Comparison of ENCODE assay signal across 8 cellular contexts in the genomic region with DNA sequence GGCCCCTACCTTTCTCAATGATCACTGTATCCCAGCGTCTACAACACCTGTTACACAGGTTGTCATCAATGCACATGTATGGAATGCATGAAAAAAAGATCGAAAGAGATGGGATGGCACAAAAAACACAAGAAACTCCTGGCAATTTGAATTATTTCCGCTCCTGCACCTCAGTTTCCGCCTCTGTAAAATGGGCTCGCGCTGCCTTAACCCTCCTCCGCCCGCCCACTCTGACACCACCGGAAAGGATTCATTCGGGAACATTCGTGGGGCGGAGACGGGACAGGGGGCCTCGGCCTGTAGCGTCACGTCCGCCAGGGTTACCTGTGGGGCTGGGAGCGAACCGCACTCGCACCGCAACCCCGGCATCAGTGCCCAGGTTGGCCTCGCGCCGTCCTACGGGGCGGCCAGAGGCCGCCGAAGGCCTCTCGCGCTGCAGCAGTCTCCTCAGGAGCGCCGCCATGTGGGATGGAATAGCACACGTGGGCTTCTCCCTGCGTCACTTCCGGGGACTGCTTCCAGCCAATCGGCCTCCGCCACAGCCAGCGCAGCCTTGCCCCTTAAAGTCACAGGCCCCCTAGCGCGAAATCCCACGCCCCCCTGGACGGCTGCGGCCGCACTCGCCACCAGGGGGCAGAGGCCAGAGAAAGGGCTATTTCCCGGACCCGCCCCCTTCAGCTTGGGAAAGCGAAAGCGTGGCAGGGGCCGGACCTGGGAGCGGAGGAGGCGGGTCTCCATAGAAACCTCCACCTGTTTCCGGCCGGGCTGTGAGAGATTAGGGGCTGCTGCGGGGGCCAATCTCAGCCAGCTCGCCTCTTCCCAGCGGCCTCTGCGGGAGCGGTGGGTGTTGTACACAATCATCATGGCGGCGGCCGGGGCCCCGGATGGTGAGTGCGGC. TPM values are rescaled to one million over a fixed set of nuclear protein-coding genes. Genes with fewer than 3 reads are reported as not detected.
DNase-seq lines count a peak whose midpoint lies in the region; ATAC-seq, FAIRE-seq and TF ChIP-seq lines count a peak whose summit lies in the region.

A gene (minus strand): TSS at position 470 of the 898 bp plus-strand sequence. CDS start 7 bp downstream, at position 463.
A gene with protein sequence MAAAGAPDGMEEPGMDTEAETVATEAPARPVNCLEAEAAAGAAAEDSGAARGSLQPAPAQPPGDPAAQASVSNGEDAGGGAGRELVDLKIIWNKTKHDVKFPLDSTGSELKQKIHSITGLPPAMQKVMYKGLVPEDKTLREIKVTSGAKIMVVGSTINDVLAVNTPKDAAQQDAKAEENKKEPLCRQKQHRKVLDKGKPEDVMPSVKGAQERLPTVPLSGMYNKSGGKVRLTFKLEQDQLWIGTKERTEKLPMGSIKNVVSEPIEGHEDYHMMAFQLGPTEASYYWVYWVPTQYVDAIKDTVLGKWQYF (plus strand): TSS at position 847 of the 898 bp plus-strand sequence. CDS start 16 bp downstream, at position 863.

- DNase-seq in Ammon's horn (ENCODE audit: low spot score): peak; percentile 98
- DNase-seq in NCI-H446 treated with DMSO at 0.1 percent for 48 hours (lab: John Stamatoyannopoulos, UW): peak; percentile 95
- peak; percentile 96 for DNase-seq in cerebellum (ENCODE audit: low spot score)
- peak; percentile 99 for DNase-seq in kidney
- DNase-seq in stimulated activated CD4-positive, alpha-beta T cell treated with anti-CD3 and anti-CD28 coated beads, Interleukin-15, amount 100 ng/mL, for 24 hours: peak; percentile 99

- H3K9me3 ChIP-seq in kidney (ENCODE audit: control insufficient read depth in 1 of 2, low read length in 2 of 2): no peaks in the 10 kb centered on the region

- intact Hi-C loops in kidney (cut with DNase I): no loop called here

- H3K27ac ChIP-seq in kidney (ENCODE audit: low read depth in 2 of 2, low read length in 2 of 2): peak within 1 kb of the TSS; percentile 85 to 89

- peak; percentile 77 for FAIRE-seq in kidney (lab: Jason Lieb, UNC)

- TF ChIP-seq CTCF in kidney (IDR thresholded peaks at IDR 0.05; ENCODE audit: borderline replicate concordance, extremely low read depth, insufficient read depth): peak; percentile 83

- H3K36me3 ChIP-seq in kidney (ENCODE audit: control insufficient read depth in 1 of 2, insufficient read depth in 2 of 2, low read length in 2 of 2): peaks cover 16 to 23% of the 10 kb centered on the region in 2 donors

- peak; percentile 88 for ATAC-seq in GM19043 (IDR thresholded peaks at IDR 0.05; ENCODE audit: low read depth, unreplicated experiment)
- ATAC-seq in HG03378 (IDR thresholded peaks at IDR 0.05; ENCODE audit: unreplicated experiment): peak; percentile 89
- peak; percentile 92 to 95 for ATAC-seq in activated CD4-positive, CD25-positive, alpha-beta regulatory T cell treated with anti-CD3 and anti-CD28 coated beads, Interleukin-2, amount 50 U/mL, for 24 hours

- H3K4me3 ChIP-seq in kidney (ENCODE audit: low read length in 2 of 2): peak within 1 kb of the TSS; percentile 85 to 90

- H3K4me1 ChIP-seq in kidney (ENCODE audit: control insufficient read depth in 1 of 2, insufficient read depth in 1 of 2, low read depth in 1 of 2, low read length in 2 of 2): peaks cover 0 to 7% of the 10 kb centered on the region in 2 donors

- H3K9ac ChIP-seq in kidney (ENCODE audit: low read length in 2 of 2): peak within 1 kb of the TSS; percentile 61 to 78

RNA-seq across cellular contexts. Expression of the first gene that starts in this region (rescaled TPM):
- total RNA-seq in cerebellum: 38.9 TPM
- total RNA-seq in kidney: 21.6 TPM
- 30.4 TPM for polyA plus RNA-seq in kidney (ENCODE audit: insufficient read depth, low read depth, low replicate concordance)

RNA-seq across cellular contexts. Expression of the second gene that starts in this region (rescaled TPM):
- total RNA-seq in cerebellum: 73.4 TPM
- total RNA-seq in kidney: 52.8 TPM
- polyA plus RNA-seq in kidney (ENCODE audit: insufficient read depth, low read depth, low replicate concordance): 20.8 TPM

Comparison
In these comparisons a context has a peak if more than half of its experiments do, and no peak if none do; other contexts are left out.
1. Peak in every context shown above with its lines: DNase-seq, ATAC-seq, H3K4me3 ChIP-seq and H3K27ac ChIP-seq.